In genomic region chr7:39809082-39809481, GRCh38 we compare ENCODE assay signal across 5 cellular contexts.
A peak's percentile ranks its signal among the peaks of the same experiment; 100 is the strongest.
DNase-seq lines count a peak whose midpoint lies in the region; ATAC-seq, FAIRE-seq and TF ChIP-seq lines count a peak whose summit lies in the region.
"Not testable (repeated sequence)": the region's sequence is repeated elsewhere in the genome, so short reads cannot be mapped to it uniquely, and the experiment has no call there.

No MANE protein-coding gene starts in this region.

- RAD21 ChIA-PET in GM12878 (lab: Charles Lee; ENCODE audit: unreplicated experiment): not testable (repeated sequence)

- H3K9me2 ChIP-seq in GM23338 (ENCODE audit: insufficient read depth): not testable (repeated sequence)

- SMC1A ChIA-PET in GM12878 (lab: Charles Lee; ENCODE audit: uncharacterized antibody, unreplicated experiment): not testable (repeated sequence)

- not testable (repeated sequence) for H3K18ac ChIP-seq in IMR-90 (ENCODE audit: low read depth, low read length)

- H3K4me3 ChIP-seq in GM12865 (ENCODE audit: low read depth, low read length); GM23338; IMR-90 (ENCODE audit: insufficient read depth, low read depth, low read length); GM12878: not testable (repeated sequence)

- not testable (repeated sequence) for H2AK9ac ChIP-seq in IMR-90 (replicated peaks; ENCODE audit: low read depth, low read length, poor library complexity)

- H3K14ac ChIP-seq in IMR-90 (replicated peaks; ENCODE audit: low read depth, low read length): not testable (repeated sequence)

- in situ Hi-C loops in IMR-90 (cut with MboI; ENCODE audit: low sequenced_read_pairs); GM12878 (cut with MboI): not testable (repeated sequence)

- peak overlapping the region; percentile 76; the same call in 1 of the 2 replicates for H2AFZ ChIP-seq in GM23338
- H2AFZ ChIP-seq in IMR-90 (replicated peaks; ENCODE audit: low read length, poor library complexity); GM12878 (ENCODE audit: control insufficient read depth, low read depth, low read length): not testable (repeated sequence)

- not testable (repeated sequence) for H3K4ac ChIP-seq in IMR-90 (ENCODE audit: low read depth, low read length)

- dilution Hi-C loops in IMR-90 (cut with HindIII; ENCODE audit: low sequenced_read_pairs, unreplicated experiment): not testable (repeated sequence)

- not testable (repeated sequence) for TF ChIP-seq POLR2A in IMR-90 (IDR thresholded peaks at IDR 0.05; ENCODE audit: low read depth, low read length); GM12878 (IDR thresholded peaks at IDR 0.05; ENCODE audit: low read depth, low read length)

- DNase-seq in GM12865 (ENCODE audit: low read depth): peak; percentile 47
- not testable (repeated sequence) for DNase-seq in GM23338 (ENCODE audit: low spot score); IMR-90; GM12878 (ENCODE audit: low read depth, low spot score); endothelial cell (ENCODE audit: low spot score)

- not testable (repeated sequence) for H3K79me2 ChIP-seq in GM23338 (replicated peaks; ENCODE audit: insufficient read depth); GM12878 (ENCODE audit: control insufficient read depth, insufficient read depth, low read length)

- H3K36me3 Mint-ChIP-seq in GM23338 (ENCODE audit: low read depth); endothelial cell (ENCODE audit: low read depth, unreplicated experiment): not testable (repeated sequence)

- H3K56ac ChIP-seq in IMR-90 (ENCODE audit: extremely low read depth, insufficient read depth, low read length): not testable (repeated sequence)

- TF ChIP-seq RAD21 in IMR-90 (IDR thresholded peaks at IDR 0.05; ENCODE audit: low read length); GM12878 (IDR thresholded peaks at IDR 0.05; ENCODE audit: insufficient read depth, low read depth, low read length): not testable (repeated sequence)

- not testable (repeated sequence) for H2BK15ac ChIP-seq in IMR-90 (ENCODE audit: low read depth, low read length)

- not testable (repeated sequence) for H4K91ac ChIP-seq in IMR-90 (ENCODE audit: insufficient read depth, low read depth, low read length)

- not testable (repeated sequence) for TF ChIP-seq CTCF in GM12865 (IDR thresholded peaks at IDR 0.05; ENCODE audit: insufficient read depth, low read depth, low read length, missing control alignments); GM23338 (conservative IDR thresholded peaks at IDR 0.05; ENCODE audit: low read depth in 2 of 2); IMR-90 (conservative IDR thresholded peaks at IDR 0.05; ENCODE audit: low read depth, low read length); GM12878 (IDR thresholded peaks at IDR 0.05 in 2 of 3, conservative IDR thresholded peaks at IDR 0.05 in 1 of 3; ENCODE audit: control insufficient read depth in 2 of 3, extremely low read depth in 1 of 3, insufficient read depth in 1 of 3, low read depth in 3 of 3, low read length in 3 of 3); endothelial cell (IDR thresholded peaks at IDR 0.05; ENCODE audit: unreplicated experiment)

- not testable (repeated sequence) for H3K27me3 Mint-ChIP-seq in GM23338 (ENCODE audit: insufficient read depth, low read depth, poor library complexity); endothelial cell (ENCODE audit: unreplicated experiment)

- H3K27me3 ChIP-seq in GM23338 (ENCODE audit: insufficient read depth); IMR-90 (ENCODE audit: control insufficient read depth, insufficient read depth, low read length); GM12878 (replicated peaks in 1 of 2; ENCODE audit: control insufficient read depth in 2 of 2, insufficient read depth in 2 of 2, low read length in 1 of 2): not testable (repeated sequence)

- FAIRE-seq in GM12878 (lab: Jason Lieb, UNC): not testable (repeated sequence)

- not testable (repeated sequence) for H2BK5ac ChIP-seq in IMR-90 (ENCODE audit: low read depth, low read length, poor library complexity, severe bottlenecking)

- POLR2A ChIA-PET in IMR-90 (lab: Charles Lee; ENCODE audit: unreplicated experiment); GM12878 (lab: Charles Lee): not testable (repeated sequence)

- H3K4me1 Mint-ChIP-seq in GM23338: not testable (repeated sequence)
- peaks cover 16% of the 10 kb centered on the region for H3K4me1 Mint-ChIP-seq in endothelial cell (ENCODE audit: unreplicated experiment)

- not testable (repeated sequence) for H2AK5ac ChIP-seq in IMR-90 (ENCODE audit: low read depth, low read length)

- not testable (repeated sequence) for H3K27ac Mint-ChIP-seq in GM23338; endothelial cell (ENCODE audit: unreplicated experiment)

- H3K79me1 ChIP-seq in IMR-90 (ENCODE audit: low read depth in 1 of 2, low read length in 2 of 2): not testable (repeated sequence)

- TF ChIP-seq EP300 in GM12878 (IDR thresholded peaks at IDR 0.05; ENCODE audit: borderline replicate concordance in 1 of 2, control insufficient read depth in 1 of 2, low read depth in 2 of 2, low read length in 2 of 2): not testable (repeated sequence)

- not testable (repeated sequence) for H2BK120ac ChIP-seq in IMR-90 (ENCODE audit: low read depth, low read length)

- not testable (repeated sequence) for H3K9me3 Mint-ChIP-seq in GM23338; endothelial cell (ENCODE audit: unreplicated experiment)

- H3K27ac ChIP-seq in GM23338 (ENCODE audit: low read depth); IMR-90 (ENCODE audit: insufficient read depth, low read length); GM12878 (ENCODE audit: control insufficient read depth, insufficient read depth): not testable (repeated sequence)

- not testable (repeated sequence) for H3F3A ChIP-seq in GM23338 (replicated peaks; ENCODE audit: low read depth)

- intact Hi-C loops in IMR-90 (cut with micrococcal nuclease); GM12878 (cut with micrococcal nuclease; ENCODE audit: unreplicated experiment): not testable (repeated sequence)

- H3K9me1 ChIP-seq in IMR-90 (ENCODE audit: insufficient read depth, low read length): not testable (repeated sequence)

- H3K9me3 ChIP-seq in IMR-90 (ENCODE audit: control insufficient read depth, insufficient read depth, low read length); GM12878 (replicated peaks; ENCODE audit: control insufficient read depth, insufficient read depth, low read length): not testable (repeated sequence)

- H3K23ac ChIP-seq in IMR-90 (ENCODE audit: low read depth, low read length): not testable (repeated sequence)

- not testable (repeated sequence) for BruUV-seq in IMR-90 (replicated peaks; lab: Mats Ljungman, UMichigan); GM12878 (replicated peaks; lab: Mats Ljungman, UMichigan)

- H3K4me3 Mint-ChIP-seq in GM23338: not testable (repeated sequence)
- peak overlapping the region; percentile 76 for H3K4me3 Mint-ChIP-seq in endothelial cell (ENCODE audit: unreplicated experiment)

- not testable (repeated sequence) for H4K5ac ChIP-seq in IMR-90 (ENCODE audit: low read depth, low read length)

- H3K36me3 ChIP-seq in GM23338 (ENCODE audit: insufficient read depth); IMR-90 (ENCODE audit: control insufficient read depth, insufficient read depth, low read length); GM12878 (ENCODE audit: control insufficient read depth in 2 of 2, insufficient read depth in 2 of 2, low read length in 1 of 2): not testable (repeated sequence)

- not testable (repeated sequence) for H2BK20ac ChIP-seq in IMR-90 (ENCODE audit: low read depth, low read length)

- not testable (repeated sequence) for H3K4me1 ChIP-seq in GM23338 (ENCODE audit: insufficient read depth); IMR-90 (ENCODE audit: control insufficient read depth, insufficient read depth, low read length); GM12878 (ENCODE audit: control insufficient read depth, insufficient read depth, low read length)

- CTCF ChIA-PET in IMR-90 (lab: Yijun Ruan, JAX); GM12878 (lab: Yijun Ruan, JAX): not testable (repeated sequence)

- not testable (repeated sequence) for ATAC-seq in GM23338, GM12878
- 0 out of 2 replicates have a peak, but pooled peaks have one; percentile 24 for ATAC-seq in IMR-90 (ENCODE audit: low read depth)

- H3K9ac ChIP-seq in IMR-90 (ENCODE audit: low read depth, low read length); GM12878 (ENCODE audit: control insufficient read depth, insufficient read depth, low read length): not testable (repeated sequence)

- H4K8ac ChIP-seq in IMR-90 (ENCODE audit: low read depth in 2 of 2, low read length in 2 of 2): not testable (repeated sequence)

- H4K20me1 ChIP-seq in GM23338 (replicated peaks; ENCODE audit: insufficient read depth); IMR-90 (ENCODE audit: insufficient read depth, low read length); GM12878 (ENCODE audit: control insufficient read depth, insufficient read depth): not testable (repeated sequence)

- WGBS in IMR-90 (ENCODE audit: extremely low coverage in 2 of 2, insufficient read length in 1 of 2), 2 experiments: no CpG with 5 or more reads among the region's 4 CpGs
- 4% methylated on average over 4 of the region's 4 CpGs for WGBS in GM12878 (ENCODE audit: insufficient coverage, insufficient replicate concordance, low lambda C conversion rate, missing lambda C conversion rate)

- not testable (repeated sequence) for H3K4me2 ChIP-seq in GM23338; IMR-90 (ENCODE audit: low read depth, low read length); GM12878 (ENCODE audit: control insufficient read depth, insufficient read depth)

TF ChIP-seq in GM12878, 131 proteins besides CTCF, POLR2A, EP300 and RAD21:
- TF ChIP-seq NR2C1 (IDR thresholded peaks at IDR 0.05): 0 out of 2 replicates have a peak, but pooled peaks have one; percentile 18
